ENCODE assay signal across 8 cellular contexts in genomic region chr20:59571591-59572314, GRCh38. TPM values are rescaled to one million over a fixed set of nuclear protein-coding genes. Genes with fewer than 3 reads are reported as not detected.
DNase-seq lines count a peak whose midpoint lies in the region; ATAC-seq, FAIRE-seq and TF ChIP-seq lines count a peak whose summit lies in the region.

No MANE protein-coding gene starts in this region.

- H3K4me1 ChIP-seq in astrocyte (ENCODE audit: insufficient read depth, low read length) (no peaks in the 10 kb centered on the region), vagina (peaks cover 6% of the 10 kb centered on the region)

- H3K9ac ChIP-seq in astrocyte (ENCODE audit: low read length): peak overlapping the region; percentile 38

- TF ChIP-seq RAD21 in Ishikawa (IDR thresholded peaks at IDR 0.05; ENCODE audit: low read depth): peak; percentile 35

- no peak for FAIRE-seq in astrocyte (lab: Jason Lieb, UNC)

- H3K4me3 ChIP-seq in astrocyte (ENCODE audit: insufficient read depth, low read depth, low read length) (peak overlapping the region; percentile 36), vagina (peak overlapping the region; percentile 20 to 42)

- intact Hi-C loops in vagina (cut with DNase I): loop anchor here (10.0 kb wide), 1 partner anchor 173 kb away; no protein-coding TSS in a partner anchor

- TF ChIP-seq CTCF in astrocyte (IDR thresholded peaks at IDR 0.05; ENCODE audit: insufficient read depth, low read depth, low read length): peak; percentile 68
- peak; percentile 86 to 93 (median 87) for TF ChIP-seq CTCF in vagina (IDR thresholded peaks at IDR 0.05)

- H3K4me3 Mint-ChIP-seq in astrocyte (ENCODE audit: unreplicated experiment): peak overlapping the region; percentile 68

- no peaks in the 10 kb centered on the region for H3K36me3 Mint-ChIP-seq in astrocyte (ENCODE audit: low read depth, unreplicated experiment)

- no peaks in the 10 kb centered on the region for H3K4me1 Mint-ChIP-seq in astrocyte (ENCODE audit: low read depth, unreplicated experiment)

- peak; percentile 52 for ATAC-seq in GM18861 (IDR thresholded peaks at IDR 0.05; ENCODE audit: unreplicated experiment)

- no peaks in the 10 kb centered on the region for H3K79me2 ChIP-seq in astrocyte (ENCODE audit: insufficient read depth, low read length)

- H3K9me3 ChIP-seq in astrocyte (ENCODE audit: insufficient read depth, low read depth, low read length) (no peaks in the 10 kb centered on the region), vagina (no peaks in the 10 kb centered on the region)

- H4K20me1 ChIP-seq in astrocyte (ENCODE audit: insufficient read depth, low read length): no peaks in the 10 kb centered on the region

- H3K27me3 ChIP-seq in astrocyte (ENCODE audit: insufficient read depth, low read length) (peaks cover 2% of the 10 kb centered on the region), vagina (no peaks in the 10 kb centered on the region)

- peak overlapping the region; percentile 79 for H3K4me2 ChIP-seq in astrocyte (ENCODE audit: low read length)

- H2AFZ ChIP-seq in astrocyte (ENCODE audit: low read depth, low read length): peak overlapping the region; percentile 84

- H3K36me3 ChIP-seq in astrocyte (ENCODE audit: insufficient read depth, low read length) (no peaks in the 10 kb centered on the region), vagina (no peaks in the 10 kb centered on the region)

- no peak for TF ChIP-seq POLR2A in vagina (IDR thresholded peaks at IDR 0.05)

- peaks cover 7% of the 10 kb centered on the region for H3K9me3 Mint-ChIP-seq in astrocyte (ENCODE audit: unreplicated experiment)

- H3K27ac Mint-ChIP-seq in astrocyte (ENCODE audit: unreplicated experiment): no peak overlapping the region

- H3K27ac ChIP-seq in astrocyte (ENCODE audit: low read depth, low read length) (no peak overlapping the region), vagina (no peak overlapping the region)

- no peak for TF ChIP-seq EP300 in Ishikawa (IDR thresholded peaks at IDR 0.05; ENCODE audit: borderline replicate concordance)

- peaks cover 72% of the 10 kb centered on the region for H3K27me3 Mint-ChIP-seq in astrocyte (ENCODE audit: low read depth, unreplicated experiment)

- DNase-seq in AG08396 (ENCODE audit: low spot score) (peak; percentile 86), T-helper 1 cell (peak in 4 of 5 donors; percentile 20 to 50 (median 30)), astrocyte (ENCODE audit: low read depth) (no peak), hypothalamus (lab: John Stamatoyannopoulos, UW) (peak in 44 of 51 donors; percentile 20 to 79 (median 50)), renal cortical epithelial cell (ENCODE audit: low read depth) (peak; percentile 27), vagina (ENCODE audit: extremely low spot score in 2 of 2) (no peak)

TF ChIP-seq in Ishikawa, 13 proteins besides CTCF, POLR2A, EP300 and RAD21:
- peak; percentile 53 for TF ChIP-seq ZBTB7A (IDR thresholded peaks at IDR 0.05; ENCODE audit: low read depth)
- no peak for TF ChIP-seq EGR1 (IDR thresholded peaks at IDR 0.05)
- TF ChIP-seq FOXM1 (IDR thresholded peaks at IDR 0.05; ENCODE audit: borderline replicate concordance, low read depth): no peak

RNA-seq across cellular contexts. Expression of gene PHACTR3, which starts 32.6 kb away (rescaled TPM):
- total RNA-seq in astrocyte (0.14 TPM in 1 of 2 replicates, not detected in the other), renal cortical epithelial cell (0.52 and 1.6 TPM in 2 replicates), vagina (8.3 TPM)

Comparison
In these comparisons a context has a peak if more than half of its experiments do, and no peak if none do; other contexts are left out.
1. DNase-seq: peak in AG08396 (single experiment), T-helper 1 cell (4 of 5), hypothalamus (44 of 51) and renal cortical epithelial cell (single experiment); none in astrocyte (single experiment) and vagina (0 of 2).